ENCODE assay signal across 25 cellular contexts in the genomic region with DNA sequence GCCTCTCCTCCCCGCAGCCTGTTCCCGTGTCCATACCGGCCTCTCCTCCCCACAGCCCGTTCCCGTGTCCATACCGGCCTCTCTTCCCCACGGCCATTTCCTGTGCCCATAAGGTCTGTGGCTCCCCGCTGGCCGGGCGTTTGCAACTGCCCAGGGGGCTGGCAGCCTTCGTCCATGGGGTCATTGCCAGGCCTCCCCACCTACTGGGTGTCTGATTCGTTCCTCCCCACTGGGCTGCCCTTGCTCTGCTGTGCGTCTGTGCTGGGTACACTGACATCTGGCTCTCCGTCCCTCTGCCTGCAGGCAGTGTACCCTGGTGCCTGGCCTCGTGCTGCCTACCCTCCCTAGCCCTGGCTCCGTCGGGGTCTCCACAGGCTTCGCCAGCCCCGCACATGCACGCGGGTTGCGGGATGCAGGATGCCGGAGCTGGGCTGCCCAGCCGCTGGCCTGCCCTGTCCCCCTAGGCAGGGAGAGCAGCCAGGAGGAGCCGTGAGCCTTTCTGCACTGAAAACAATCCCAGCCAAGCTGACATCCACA.
DNase-seq lines count a peak whose midpoint lies in the region; ATAC-seq and TF ChIP-seq lines count a peak whose summit lies in the region.
"Had no signal": no experiment of that assay in that cellular context is flagged by ENCODE, and none has a peak within 500 bp of the region (broad histone marks: within the 10 kb centered on the region; RNA-seq: fewer than 3 reads in every experiment).

No MANE protein-coding gene starts in this region.

- DNase-seq in stimulated activated naive CD8-positive, alpha-beta T cell treated with anti-CD3 and anti-CD28 coated beads, Interleukin-15, amount 100 ng/mL, for 72 hours, result no peak
- DNase-seq in stimulated activated naive CD8-positive, alpha-beta T cell treated with anti-CD3 and anti-CD28 coated beads, Interleukin-15, Interleukin-2, amounts not matched to agents 100 U/mL and 50 U/mL, for 24 hours, result no peak
- DNase-seq in OCI-LY7 (ENCODE audit: low spot score) (no peak), naive B cell (no peak), NCI-H1105 (lab: John Stamatoyannopoulos, UW) (no peak), WERI-Rb-1 (no peak)
- DNase-seq: CD4-positive, alpha-beta memory T cell; DND-41; GOT3; IMR-90; MV-4-11; NCI-H1417; NCI-H1694 treated with DMSO at 0.1 percent for 48 hours; NCI-H2081 treated with DMSO at 0.1 percent for 48 hours; NCI-H2171 treated with DMSO at 0.1 percent for 48 hours; NCI-H446; NCI-H526; PC-3; RPMI8226; SHP77 treated with DMSO at 0.1 percent for 48 hours had no signal

- H3K36me3 ChIP-seq in OCI-LY7 (ENCODE audit: insufficient read depth, low read length) (peaks cover 44% of the 10 kb centered on the region), WERI-Rb-1 (peaks cover 46% of the 10 kb centered on the region)

- no peak overlapping the region for H3K4me3 Mint-ChIP-seq in stimulated activated naive CD8-positive, alpha-beta T cell treated with anti-CD3 and anti-CD28 coated beads, Interleukin-15, amount 100 ng/mL, for 72 hours
- peak overlapping the region in 4 of 8 donors; percentile 19 to 86 (median 60) for H3K4me3 Mint-ChIP-seq in naive B cell
- H3K4me3 Mint-ChIP-seq: CD4-positive, alpha-beta memory T cell had no signal

- H3K9me2 ChIP-seq in OCI-LY7 (ENCODE audit: insufficient read depth, low read length), result no peaks in the 10 kb centered on the region

- H3K27me3 ChIP-seq in WERI-Rb-1 (ENCODE audit: insufficient read depth, low read depth, severe bottlenecking), result no peaks in the 10 kb centered on the region
- H3K27me3 ChIP-seq: BLaER1 treated with 17β-estradiol and CSF1 and Interleukin-3, amounts not matched to agents 10 nM and 100 nM had no signal

- POLR2A ChIA-PET in OCI-LY7 (lab: Charles Lee), result no interaction called here

- no peak overlapping the region for H3K4me2 ChIP-seq in OCI-LY7 (ENCODE audit: low read length)
- H3K4me2 ChIP-seq: KMS-11 had no signal

- intact Hi-C loops in OCI-LY7 (cut with micrococcal nuclease; ENCODE audit: unreplicated experiment), result no loop called here

- peaks cover 56% of the 10 kb centered on the region for H3K4me1 Mint-ChIP-seq in stimulated activated naive CD8-positive, alpha-beta T cell treated with anti-CD3 and anti-CD28 coated beads, Interleukin-15, amount 100 ng/mL, for 72 hours
- H3K4me1 Mint-ChIP-seq in naive B cell, result peaks cover 47 to 86% (median 84%) of the 10 kb centered on the region in 3 donors

- H3K27ac ChIP-seq in OCI-LY7 (ENCODE audit: low read depth, low read length, poor library complexity, severe bottlenecking) (peak overlapping the region; percentile 37), WERI-Rb-1 (no peak overlapping the region)
- H3K27ac ChIP-seq: KMS-11, SK-N-MC had no signal

- no peaks in the 10 kb centered on the region for H4K20me1 ChIP-seq in OCI-LY7 (ENCODE audit: insufficient read depth, low read length)

- H3K9me3 Mint-ChIP-seq in stimulated activated naive CD8-positive, alpha-beta T cell treated with anti-CD3 and anti-CD28 coated beads, Interleukin-15, amount 100 ng/mL, for 72 hours, result no peaks in the 10 kb centered on the region
- H3K9me3 Mint-ChIP-seq in naive B cell, result no peaks in the 10 kb centered on the region
- H3K9me3 Mint-ChIP-seq: CD4-positive, alpha-beta memory T cell had no signal

- CTCF ChIA-PET in OCI-LY7 (lab: Charles Lee; ENCODE audit: unreplicated experiment), result no interaction called here

- H3K27me3 Mint-ChIP-seq in stimulated activated naive CD8-positive, alpha-beta T cell treated with anti-CD3 and anti-CD28 coated beads, Interleukin-15, amount 100 ng/mL, for 72 hours, result no peaks in the 10 kb centered on the region
- H3K27me3 Mint-ChIP-seq in naive B cell, result no peaks in the 10 kb centered on the region
- H3K27me3 Mint-ChIP-seq: CD4-positive, alpha-beta memory T cell had no signal

- H3K9me3 ChIP-seq in OCI-LY7 (ENCODE audit: low read length), result no peaks in the 10 kb centered on the region
- H3K9me3 ChIP-seq in WERI-Rb-1 (ENCODE audit: severe bottlenecking), result no peaks in the 10 kb centered on the region
- H3K9me3 ChIP-seq: BLaER1 treated with 17β-estradiol and CSF1 and Interleukin-3, amounts not matched to agents 10 nM and 100 nM had no signal

- peaks cover 0 to 6% of the 10 kb centered on the region in 2 donors for H3K36me3 Mint-ChIP-seq in naive B cell

- H3K27ac Mint-ChIP-seq in stimulated activated naive CD8-positive, alpha-beta T cell treated with anti-CD3 and anti-CD28 coated beads, Interleukin-15, amount 100 ng/mL, for 72 hours, result peak overlapping the region in 1 of 2 donors; percentile 42
- peak overlapping the region; percentile 36 to 100 (median 90) for H3K27ac Mint-ChIP-seq in naive B cell

- peak; percentile 23 for ATAC-seq in stimulated activated naive CD8-positive, alpha-beta T cell treated with anti-CD3 and anti-CD28 coated beads, Interleukin-15, amount 100 ng/mL, for 72 hours
- ATAC-seq in stimulated activated naive CD8-positive, alpha-beta T cell treated with anti-CD3 and anti-CD28 coated beads, Interleukin-15, Interleukin-2, amounts not matched to agents 100 U/mL and 50 U/mL, for 24 hours, result no peak
- ATAC-seq in naive B cell (ENCODE audit: low read depth in 2 of 2), result no peak
- ATAC-seq in GM21390 (IDR thresholded peaks at IDR 0.05; ENCODE audit: unreplicated experiment), result no peak
- ATAC-seq: HCT116, PC-3 had no signal

- peaks cover 80% of the 10 kb centered on the region for H3K4me1 ChIP-seq in OCI-LY7 (ENCODE audit: insufficient read depth, low read length, poor library complexity, severe bottlenecking)

- H3K79me2 ChIP-seq in OCI-LY7 (ENCODE audit: insufficient read depth, low read depth, low read length), result peaks cover 14% of the 10 kb centered on the region; the same call in 1 of the 2 replicates

- no peak for TF ChIP-seq CTCF in OCI-LY7 (conservative IDR thresholded peaks at IDR 0.05; ENCODE audit: low read length)
- no peak for TF ChIP-seq CTCF in WERI-Rb-1 (IDR thresholded peaks at IDR 0.05; ENCODE audit: low read depth, low read length)

- no peak overlapping the region for H2AFZ ChIP-seq in OCI-LY7 (ENCODE audit: low read length)

- BruUV-seq in OCI-LY7 (replicated peaks; lab: Mats Ljungman, UMichigan), result no TSS peak

- H3K4me3 ChIP-seq in OCI-LY7 (ENCODE audit: low read depth, low read length, poor library complexity, severe bottlenecking) (no peak overlapping the region), WERI-Rb-1 (ENCODE audit: low read depth, low read length) (no peak overlapping the region)
- H3K4me3 ChIP-seq: BLaER1 treated with 17β-estradiol and CSF1 and Interleukin-3, amounts not matched to agents 10 nM and 100 nM; SK-N-MC had no signal
